In genomic region chr4:183987987-183988392, GRCh38 we compare ENCODE assay signal across 8 cellular contexts.
A peak's percentile ranks its signal among the peaks of the same experiment; 100 is the strongest.
DNase-seq lines count a peak whose midpoint lies in the region; ATAC-seq and TF ChIP-seq lines count a peak whose summit lies in the region.

No MANE protein-coding gene starts in this region.

- H3K4me3 Mint-ChIP-seq in stimulated activated memory B cell treated with anti-CD40 and anti-IgM and Interleukin-4, amounts not matched to agents 10 μg/mL and 1 μg/mL and 100 μg/mL, for 72 hours: no peak overlapping the region

- TF ChIP-seq CTCF in psoas muscle (IDR thresholded peaks at IDR 0.05): no peak

- intact Hi-C loops in right cardiac atrium (cut with DNase I) (loop anchor here in 1 of 4 donors (10.0 kb wide), 1 partner anchor 143 kb away; no protein-coding TSS in a partner anchor), psoas muscle (cut with DNase I) (loop anchor here in 1 of 2 donors (5.0 kb wide), 1 partner anchor 81 kb away; the partner anchor contains the start of gene STOX2)

- peaks cover 2% of the 10 kb centered on the region for H3K9me3 Mint-ChIP-seq in stimulated activated memory B cell treated with anti-CD40 and anti-IgM and Interleukin-4, amounts not matched to agents 10 μg/mL and 1 μg/mL and 100 μg/mL, for 72 hours

- H3K4me1 Mint-ChIP-seq in stimulated activated memory B cell treated with anti-CD40 and anti-IgM and Interleukin-4, amounts not matched to agents 10 μg/mL and 1 μg/mL and 100 μg/mL, for 72 hours: no peaks in the 10 kb centered on the region

- H3K4me1 ChIP-seq in right cardiac atrium (ENCODE audit: control insufficient read depth, insufficient read depth, low read length) (peaks cover 2% of the 10 kb centered on the region), psoas muscle (peaks cover 6% of the 10 kb centered on the region)

- H3K27me3 Mint-ChIP-seq in stimulated activated memory B cell treated with anti-CD40 and anti-IgM and Interleukin-4, amounts not matched to agents 10 μg/mL and 1 μg/mL and 100 μg/mL, for 72 hours: peaks cover 13% of the 10 kb centered on the region

- in situ Hi-C loops in KBM-7 (cut with MboI; ENCODE audit: low pct_unique_long_range_greater_than_20kb, low sequenced_read_pairs): no loop called here

- peak overlapping the region; percentile 33 for H3K4me3 ChIP-seq in right cardiac atrium (ENCODE audit: low read length)
- H3K4me3 ChIP-seq in psoas muscle: peak overlapping the region; percentile 59

- peak overlapping the region; percentile 82 for H3K27ac ChIP-seq in angular gyrus (ENCODE audit: low read depth, low read length)
- peak overlapping the region; percentile 79 for H3K27ac ChIP-seq in right cardiac atrium (ENCODE audit: low read length)
- H3K27ac ChIP-seq in psoas muscle: peak overlapping the region; percentile 82

- ATAC-seq in right cardiac atrium: peak; percentile 92 to 95
- peak; percentile 95 to 96 (median 96) for ATAC-seq in psoas muscle
- no peak for ATAC-seq in GM19397 (IDR thresholded peaks at IDR 0.05; ENCODE audit: unreplicated experiment)
- ATAC-seq in stimulated activated memory B cell treated with anti-CD40 and anti-IgM and Interleukin-4, amounts not matched to agents 10 μg/mL and 1 μg/mL and 100 μg/mL, for 72 hours: no peak

- DNase-seq in AG08395 (ENCODE audit: low spot score) (peak; percentile 82), KBM-7 (peak; percentile 1), right cardiac atrium (peak; percentile 71 to 76 (median 72)), psoas muscle (peak; percentile 59 to 77), NCI-H1048 (lab: John Stamatoyannopoulos, UW) (no peak)

- no peaks in the 10 kb centered on the region for H3K36me3 ChIP-seq in psoas muscle (ENCODE audit: insufficient read depth in 1 of 2, low read depth in 1 of 2)

- H3K27me3 ChIP-seq in right cardiac atrium (ENCODE audit: control insufficient read depth, insufficient read depth): no peaks in the 10 kb centered on the region
- no peaks in the 10 kb centered on the region for H3K27me3 ChIP-seq in psoas muscle (ENCODE audit: insufficient read depth in 3 of 3, low read length in 2 of 3)

- H3K27ac Mint-ChIP-seq in stimulated activated memory B cell treated with anti-CD40 and anti-IgM and Interleukin-4, amounts not matched to agents 10 μg/mL and 1 μg/mL and 100 μg/mL, for 72 hours: no peak overlapping the region

- no peaks in the 10 kb centered on the region for H3K36me3 Mint-ChIP-seq in stimulated activated memory B cell treated with anti-CD40 and anti-IgM and Interleukin-4, amounts not matched to agents 10 μg/mL and 1 μg/mL and 100 μg/mL, for 72 hours

- WGBS in right cardiac atrium: 6% methylated on average over 10 of the region's 10 CpGs
- WGBS in psoas muscle, 3 donors: 1 to 14% (median 3%) methylated on average over 10 of the region's 10 CpGs

- H3K9me3 ChIP-seq in right cardiac atrium (ENCODE audit: control insufficient read depth, low read length) (no peaks in the 10 kb centered on the region), psoas muscle (no peaks in the 10 kb centered on the region)

Comparison
In these comparisons a context has a peak if more than half of its experiments do, and no peak if none do; other contexts are left out.
1. ATAC-seq: peak in right cardiac atrium (2 of 2) and psoas muscle (4 of 4); none in GM19397 (single experiment) and stimulated activated memory B cell treated with anti-CD40 and anti-IgM and Interleukin-4, amounts not matched to agents 10 μg/mL and 1 μg/mL and 100 μg/mL, for 72 hours (single experiment).
2. Peak in every context shown above with its lines, with median percentiles within 50 percentile points of each other: H3K27ac ChIP-seq.